23 cellular contexts compared by ENCODE assay signal in genomic region chr5:100313657-100314056, GRCh38.
"Had no signal": no experiment of that assay in that cellular context is flagged by ENCODE, and none has a peak within 500 bp of the region (broad histone marks: within the 10 kb centered on the region; RNA-seq: fewer than 3 reads in every experiment).

No MANE protein-coding gene starts in this region.

- H3K27ac ChIP-seq: brain microvascular endothelial cell, coronary artery, foreskin keratinocyte, neutrophil, parathyroid adenoma, sigmoid colon, spleen had no signal

- H3K27me3 Mint-ChIP-seq: activated CD4-positive, alpha-beta T cell treated with anti-CD3 and anti-CD28 coated beads, Interleukin-2, amount 10 ng/mL, durations not matched to agents 7 days and 5 days; activated naive CD8-positive, alpha-beta T cell treated with anti-CD3 and anti-CD28 coated beads, Interleukin-2, amount 10 ng/mL, durations not matched to agents 7 days and 5 days; central memory CD8-positive, alpha-beta T cell; memory B cell; stimulated activated naive CD8-positive, alpha-beta T cell treated with anti-CD3 and anti-CD28 coated beads, Interleukin-15, amount 100 ng/mL, for 72 hours; type B pancreatic cell had no signal

- FAIRE-seq: TTC549 had no signal

- H3K4me1 Mint-ChIP-seq: activated CD4-positive, alpha-beta T cell treated with anti-CD3 and anti-CD28 coated beads, Interleukin-2, amount 10 ng/mL, durations not matched to agents 7 days and 5 days; activated naive CD8-positive, alpha-beta T cell treated with anti-CD3 and anti-CD28 coated beads, Interleukin-2, amount 10 ng/mL, durations not matched to agents 7 days and 5 days; central memory CD8-positive, alpha-beta T cell; memory B cell; natural killer cell; stimulated activated naive CD8-positive, alpha-beta T cell treated with anti-CD3 and anti-CD28 coated beads, Interleukin-15, amount 100 ng/mL, for 72 hours had no signal

- H3K9me3 ChIP-seq: neutrophil, sigmoid colon had no signal

- H3K36me3 ChIP-seq: brain microvascular endothelial cell, neutrophil, sigmoid colon, spleen had no signal

- H3K4me3 Mint-ChIP-seq: activated CD4-positive, alpha-beta T cell treated with anti-CD3 and anti-CD28 coated beads, Interleukin-2, amount 10 ng/mL, durations not matched to agents 7 days and 5 days; activated naive CD8-positive, alpha-beta T cell treated with anti-CD3 and anti-CD28 coated beads, Interleukin-2, amount 10 ng/mL, durations not matched to agents 7 days and 5 days; central memory CD8-positive, alpha-beta T cell; memory B cell; natural killer cell; stimulated activated naive CD8-positive, alpha-beta T cell treated with anti-CD3 and anti-CD28 coated beads, Interleukin-15, amount 100 ng/mL, for 72 hours; type B pancreatic cell had no signal

- H3K9ac ChIP-seq: parathyroid adenoma had no signal

- H3K4me1 ChIP-seq: foreskin keratinocyte, parathyroid adenoma, sigmoid colon, spleen had no signal

- DNase-seq: activated CD4-positive, alpha-beta T cell treated with anti-CD3 and anti-CD28 coated beads, Interleukin-2, amount 10 ng/mL, durations not matched to agents 7 days and 5 days; activated CD8-positive, alpha-beta memory T cell treated with anti-CD3 and anti-CD28 coated beads for 24 hours; activated naive CD4-positive, alpha-beta T cell; activated naive CD8-positive, alpha-beta T cell treated with anti-CD3 and anti-CD28 coated beads, Interleukin-2, amount 10 ng/mL, durations not matched to agents 7 days and 5 days; activated T-cell treated with anti-CD3 and anti-CD28 coated beads for 4 hours; anterior cingulate cortex; brain microvascular endothelial cell; effector memory CD4-positive, alpha-beta T cell; foreskin keratinocyte; kidney glomerular epithelial cell; left ventricle myocardium superior; natural killer cell; sigmoid colon; spleen; stimulated activated CD4-positive, alpha-beta T cell treated with anti-CD3 and anti-CD28 coated beads, Interleukin-1b, Interleukin-23, amount 100 ng/mL, for 48 hours; stimulated activated naive CD8-positive, alpha-beta T cell treated with anti-CD3 and anti-CD28 coated beads, Interleukin-15, amount 100 ng/mL, for 72 hours had no signal

- H3K9me3 Mint-ChIP-seq: activated CD4-positive, alpha-beta T cell treated with anti-CD3 and anti-CD28 coated beads, Interleukin-2, amount 10 ng/mL, durations not matched to agents 7 days and 5 days had no signal

- ATAC-seq: foreskin keratinocyte; left ventricle myocardium superior; natural killer cell; stimulated activated naive CD8-positive, alpha-beta T cell treated with anti-CD3 and anti-CD28 coated beads, Interleukin-15, amount 100 ng/mL, for 72 hours had no signal

- H2AFZ ChIP-seq: parathyroid adenoma had no signal

- H3K79me2 ChIP-seq: parathyroid adenoma had no signal

- H3K27ac Mint-ChIP-seq: activated CD4-positive, alpha-beta T cell treated with anti-CD3 and anti-CD28 coated beads, Interleukin-2, amount 10 ng/mL, durations not matched to agents 7 days and 5 days; activated naive CD8-positive, alpha-beta T cell treated with anti-CD3 and anti-CD28 coated beads, Interleukin-2, amount 10 ng/mL, durations not matched to agents 7 days and 5 days; memory B cell; natural killer cell; stimulated activated naive CD8-positive, alpha-beta T cell treated with anti-CD3 and anti-CD28 coated beads, Interleukin-15, amount 100 ng/mL, for 72 hours; type B pancreatic cell had no signal

- H3K36me3 Mint-ChIP-seq: activated naive CD8-positive, alpha-beta T cell treated with anti-CD3 and anti-CD28 coated beads, Interleukin-2, amount 10 ng/mL, durations not matched to agents 7 days and 5 days; memory B cell; natural killer cell; type B pancreatic cell had no signal

- H3K27me3 ChIP-seq: brain microvascular endothelial cell, neutrophil, sigmoid colon, spleen had no signal

- H3K4me3 ChIP-seq: coronary artery, sigmoid colon, spleen had no signal
